Comparison of ENCODE assay signal across 2 cellular contexts in the genomic region with DNA sequence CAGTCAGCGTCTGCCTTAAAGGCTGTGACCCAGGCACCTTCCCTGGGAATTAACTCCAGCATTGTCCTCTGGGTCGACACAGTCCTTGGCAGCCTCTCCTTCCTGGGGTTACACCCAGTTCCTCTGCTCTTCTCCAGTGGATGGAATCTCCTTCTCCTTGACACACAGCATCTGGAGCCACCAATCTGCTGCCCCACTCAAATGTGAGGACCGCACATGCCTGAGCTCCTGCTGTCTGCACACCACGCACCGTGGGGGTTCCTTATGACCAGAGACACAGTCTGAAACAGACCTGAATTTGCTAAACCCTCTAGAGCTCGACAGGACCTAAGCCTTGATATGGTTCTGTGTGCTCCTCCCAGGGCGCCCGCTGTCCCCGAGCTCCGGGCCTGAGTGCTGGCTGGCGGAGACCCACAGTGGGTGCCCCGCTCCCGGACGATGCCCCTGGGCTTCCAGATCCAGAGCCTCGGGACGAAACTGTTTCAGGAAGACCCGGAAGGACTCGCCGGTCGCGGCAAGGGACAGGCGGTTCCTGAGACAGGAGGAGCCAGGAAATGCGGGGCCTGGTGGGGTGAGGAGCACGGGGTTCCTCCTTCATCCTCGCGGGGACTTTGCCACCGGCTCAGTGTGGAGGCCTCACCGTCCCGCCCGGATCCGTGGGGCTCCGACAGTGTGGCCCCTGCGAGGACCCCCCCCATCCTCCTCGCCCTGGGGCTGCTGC.
TF ChIP-seq lines count a peak whose summit lies in the region.

No MANE protein-coding gene starts in this region.

TF ChIP-seq in IMR-90, 13 proteins besides CTCF, POLR2A, EP300 and RAD21:
- TF ChIP-seq, protein P1, sequence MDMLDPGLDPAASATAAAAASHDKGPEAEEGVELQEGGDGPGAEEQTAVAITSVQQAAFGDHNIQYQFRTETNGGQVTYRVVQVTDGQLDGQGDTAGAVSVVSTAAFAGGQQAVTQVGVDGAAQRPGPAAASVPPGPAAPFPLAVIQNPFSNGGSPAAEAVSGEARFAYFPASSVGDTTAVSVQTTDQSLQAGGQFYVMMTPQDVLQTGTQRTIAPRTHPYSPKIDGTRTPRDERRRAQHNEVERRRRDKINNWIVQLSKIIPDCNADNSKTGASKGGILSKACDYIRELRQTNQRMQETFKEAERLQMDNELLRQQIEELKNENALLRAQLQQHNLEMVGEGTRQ (IDR thresholded peaks at IDR 0.05; ENCODE audit: low read depth, low read length): no peak
- TF ChIP-seq NFE2L2 (IDR thresholded peaks at IDR 0.05; ENCODE audit: low read depth, low read length) (no peak), MXI1 (IDR thresholded peaks at IDR 0.05; ENCODE audit: borderline replicate concordance, low read depth, low read length) (no peak), FOS (IDR thresholded peaks at IDR 0.05; ENCODE audit: low read depth, low read length) (no peak), CEBPB (IDR thresholded peaks at IDR 0.05; ENCODE audit: low read depth, low read length) (no peak), SMC3 (IDR thresholded peaks at IDR 0.05; ENCODE audit: low read depth, low read length) (no peak), RFX5 (IDR thresholded peaks at IDR 0.05; ENCODE audit: low read depth, low read length) (no peak), MAZ (IDR thresholded peaks at IDR 0.05; ENCODE audit: borderline replicate concordance, low read depth, low read length) (no peak), BHLHE40 (IDR thresholded peaks at IDR 0.05; ENCODE audit: low read depth, low read length) (no peak), RCOR1 (IDR thresholded peaks at IDR 0.05; ENCODE audit: insufficient replicate concordance, low read length) (no peak), CHD1 (IDR thresholded peaks at IDR 0.05; ENCODE audit: low read depth, low read length) (no peak), MAFK (IDR thresholded peaks at IDR 0.05; ENCODE audit: low read depth, low read length) (no peak)
- TF ChIP-seq, protein P2, sequence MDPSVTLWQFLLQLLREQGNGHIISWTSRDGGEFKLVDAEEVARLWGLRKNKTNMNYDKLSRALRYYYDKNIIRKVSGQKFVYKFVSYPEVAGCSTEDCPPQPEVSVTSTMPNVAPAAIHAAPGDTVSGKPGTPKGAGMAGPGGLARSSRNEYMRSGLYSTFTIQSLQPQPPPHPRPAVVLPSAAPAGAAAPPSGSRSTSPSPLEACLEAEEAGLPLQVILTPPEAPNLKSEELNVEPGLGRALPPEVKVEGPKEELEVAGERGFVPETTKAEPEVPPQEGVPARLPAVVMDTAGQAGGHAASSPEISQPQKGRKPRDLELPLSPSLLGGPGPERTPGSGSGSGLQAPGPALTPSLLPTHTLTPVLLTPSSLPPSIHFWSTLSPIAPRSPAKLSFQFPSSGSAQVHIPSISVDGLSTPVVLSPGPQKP (IDR thresholded peaks at IDR 0.05; ENCODE audit: borderline replicate concordance, low read depth, low read length): no peak
TF ChIP-seq in IMR-90: peak in this region for 0.

TF ChIP-seq in H1, 55 proteins besides CTCF, POLR2A, EP300 and RAD21:
- no peak for TF ChIP-seq GABPA (IDR thresholded peaks at IDR 0.05; ENCODE audit: borderline replicate concordance, insufficient read depth, low read length)
- TF ChIP-seq CHD1 (IDR thresholded peaks at IDR 0.05; ENCODE audit: low read depth, low read length): no peak
- no peak for TF ChIP-seq CHD2 (IDR thresholded peaks at IDR 0.05; ENCODE audit: low read length)
- peak; percentile 87 for TF ChIP-seq SUZ12 (IDR thresholded peaks at IDR 0.05; ENCODE audit: low read length)
- TF ChIP-seq SAP30 (IDR thresholded peaks at IDR 0.05; ENCODE audit: insufficient read depth, insufficient replicate concordance, low read length): no peak
- TF ChIP-seq EZH2 (IDR thresholded peaks at IDR 0.05; ENCODE audit: low read depth, low read length, severe bottlenecking): peak; percentile 88
- TF ChIP-seq SIRT6 (IDR thresholded peaks at IDR 0.05; ENCODE audit: low read length): no peak
- peak; percentile 55 for TF ChIP-seq KDM4A (IDR thresholded peaks at IDR 0.05; ENCODE audit: low read depth, low read length, severe bottlenecking)
